In genomic region chr11:130671801-130672700, GRCh38 we compare ENCODE assay signal across 9 cellular contexts.
A peak's percentile ranks its signal among the peaks of the same experiment; 100 is the strongest.
DNase-seq lines count a peak whose midpoint lies in the region; ATAC-seq and TF ChIP-seq lines count a peak whose summit lies in the region.
"Had no signal": no experiment of that assay in that cellular context is flagged by ENCODE, and none has a peak within 500 bp of the region (broad histone marks: within the 10 kb centered on the region; RNA-seq: fewer than 3 reads in every experiment).

No MANE protein-coding gene starts in this region.

- H3K27me3 Mint-ChIP-seq in CD14-positive monocyte (ENCODE audit: low read depth in 3 of 3) = peaks cover 0 to 6% (median 1%) of the 10 kb centered on the region in 3 donors

- H3K36me3 Mint-ChIP-seq in CD14-positive monocyte = no peaks in the 10 kb centered on the region

- intact Hi-C loops in CD14-positive monocyte (cut with micrococcal nuclease) = no loop called here

- no peak for ATAC-seq in GM18907 (IDR thresholded peaks at IDR 0.05; ENCODE audit: unreplicated experiment)
- ATAC-seq in HG03135 (IDR thresholded peaks at IDR 0.05; ENCODE audit: unreplicated experiment) = no peak

- H3K27ac Mint-ChIP-seq in CD14-positive monocyte = no peak overlapping the region

- DNase-seq in NCI-H2029 (lab: John Stamatoyannopoulos, UW) (peak; percentile 30), NCI-H2029 treated with DMSO at 0.1 percent for 48 hours (lab: John Stamatoyannopoulos, UW) (no peak), coronary artery (ENCODE audit: low spot score) (peak; percentile 90), lung microvascular endothelial cell (ENCODE audit: low read depth in 2 of 2) (peak; percentile 5 to 73), ureter (ENCODE audit: low spot score) (peak; percentile 69), CD14-positive monocyte (ENCODE audit: low spot score) (no peak)

- no peak overlapping the region for H3K4me3 ChIP-seq in coronary artery
- H3K4me3 ChIP-seq: BLaER1 treated with 17β-estradiol and CSF1 and Interleukin-3, amounts not matched to agents 10 nM and 100 nM had no signal

- H3K4me3 Mint-ChIP-seq in CD14-positive monocyte = no peak overlapping the region

- H3K27ac ChIP-seq in coronary artery = peak overlapping the region; percentile 87 to 88
- H3K27ac ChIP-seq: BLaER1 treated with 17β-estradiol and CSF1 and Interleukin-3, amounts not matched to agents 10 nM and 100 nM had no signal

- H3K4me1 Mint-ChIP-seq in CD14-positive monocyte = no peaks in the 10 kb centered on the region

- TF ChIP-seq CTCF in coronary artery (IDR thresholded peaks at IDR 0.05) (no peak), CD14-positive monocyte (IDR thresholded peaks at IDR 0.05) (no peak)

- peaks cover 0 to 12% (median 2%) of the 10 kb centered on the region in 7 donors for H3K9me3 Mint-ChIP-seq in CD14-positive monocyte

Comparison
In these comparisons a context has a peak if more than half of its experiments do, and no peak if none do; other contexts are left out.
1. DNase-seq: peak in NCI-H2029 (single experiment), coronary artery (single experiment), lung microvascular endothelial cell (2 of 2) and ureter (single experiment); none in NCI-H2029 treated with DMSO at 0.1 percent for 48 hours (single experiment) and CD14-positive monocyte (single experiment).